18 cellular contexts compared by ENCODE assay signal in the genomic region with DNA sequence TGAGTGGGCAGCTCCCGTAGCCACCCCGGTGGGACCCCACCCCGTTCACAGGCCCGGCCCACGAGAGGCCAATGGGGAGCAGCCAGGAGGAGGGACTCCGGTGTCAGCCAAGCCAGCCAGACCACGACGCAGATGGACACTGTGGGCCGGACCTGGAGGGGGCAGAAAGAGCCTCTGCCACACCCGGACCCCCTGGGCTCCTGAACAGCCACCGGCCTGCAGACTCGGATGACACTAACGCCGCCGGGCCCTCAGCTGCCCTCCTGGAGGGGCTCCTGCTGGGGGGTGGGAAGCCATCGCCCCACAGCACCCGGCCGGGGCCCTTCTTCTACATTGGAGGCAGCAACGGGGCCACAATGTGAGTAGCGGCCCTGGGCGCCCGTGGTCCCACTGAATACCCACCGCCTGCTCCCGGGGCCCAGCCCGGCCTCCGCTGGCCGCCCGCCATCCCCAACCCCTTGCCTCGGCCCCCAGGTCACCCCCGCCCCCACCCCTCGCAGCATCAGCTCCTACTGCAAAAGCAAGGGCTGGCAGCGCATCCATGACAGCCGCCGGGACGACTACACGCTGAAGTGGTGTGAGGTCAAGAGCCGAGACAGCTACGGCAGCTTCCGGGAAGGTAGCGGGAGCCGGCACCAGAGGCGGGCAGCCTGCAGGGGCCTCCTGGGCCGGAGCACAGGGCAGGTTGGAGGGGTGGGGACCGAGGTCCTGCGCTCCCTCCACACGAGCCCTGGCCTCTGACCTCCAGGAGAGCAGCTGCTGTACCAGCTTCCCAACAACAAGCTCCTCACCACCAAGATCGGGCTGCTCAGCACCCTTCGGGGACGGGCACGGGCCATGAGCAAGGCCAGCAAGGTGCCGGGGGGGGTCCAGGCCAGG. TPM values are rescaled to one million over a fixed set of nuclear protein-coding genes. Genes with fewer than 3 reads are reported as not detected.
DNase-seq lines count a peak whose midpoint lies in the region; ATAC-seq and TF ChIP-seq lines count a peak whose summit lies in the region.
"Had no signal": no experiment of that assay in that cellular context is flagged by ENCODE, and none has a peak within 500 bp of the region (broad histone marks: within the 10 kb centered on the region; RNA-seq: fewer than 3 reads in every experiment).

No MANE protein-coding gene starts in this region.

- H3K27ac ChIP-seq in right atrium auricular region (no peak overlapping the region), right cardiac atrium (ENCODE audit: low read length) (no peak overlapping the region)
- H3K27ac ChIP-seq: cardiac muscle cell, sigmoid colon had no signal

- ATAC-seq in Right ventricle myocardium superior (ENCODE audit: poor library complexity) (no peak), right cardiac atrium (no peak), GM18519 (IDR thresholded peaks at IDR 0.05; ENCODE audit: low FRiP score, unreplicated experiment) (no peak), HG03439 (IDR thresholded peaks at IDR 0.05; ENCODE audit: unreplicated experiment) (no peak)
- ATAC-seq: activated T-cell treated with anti-CD3 and anti-CD28 coated beads, Interleukin-2, amount 50 U/mL, for 72 hours had no signal

- intact Hi-C loops in Right ventricle myocardium superior (cut with DNase I) (no loop called here), right cardiac atrium (cut with DNase I) (no loop called here), posterior vena cava (cut with DNase I) (no loop called here)

- H3K9me3 ChIP-seq in right atrium auricular region (no peaks in the 10 kb centered on the region), right cardiac atrium (ENCODE audit: control insufficient read depth, low read length) (no peaks in the 10 kb centered on the region)
- H3K9me3 ChIP-seq: sigmoid colon had no signal

- H3K4me1 ChIP-seq in right atrium auricular region = no peaks in the 10 kb centered on the region
- no peaks in the 10 kb centered on the region for H3K4me1 ChIP-seq in right cardiac atrium (ENCODE audit: control insufficient read depth, insufficient read depth, low read length)
- H3K4me1 ChIP-seq: sigmoid colon had no signal

- 67% methylated on average over 51 of the region's 51 CpGs for WGBS in right cardiac atrium

- peak; percentile 34 for DNase-seq in Right ventricle myocardium superior
- DNase-seq in right atrium auricular region (ENCODE audit: low spot score) = no peak
- peak in 2 of 3 donors; percentile 38 to 56 for DNase-seq in right cardiac atrium
- DNase-seq in posterior vena cava (ENCODE audit: low spot score) = no peak
- DNase-seq: ACHN; activated CD4-positive, alpha-beta T cell treated with anti-CD3 and anti-CD28 coated beads, Interleukin-2, amount 50 U/mL, for 48 hours; activated naive CD8-positive, alpha-beta T cell treated with anti-CD3 and anti-CD28 coated beads, Interleukin-2, amount 50 U/mL, for 24 hours; activated T-cell treated with anti-CD3 and anti-CD28 coated beads, Interleukin-2, amount 50 U/mL, for 72 hours; foreskin fibroblast; mammary epithelial cell; sigmoid colon; stimulated activated CD4-positive, alpha-beta T cell treated with anti-CD3 and anti-CD28 coated beads, Interleukin-2, amount 100 ng/mL, for 48 hours; stimulated activated CD8-positive, alpha-beta memory T cell treated with anti-CD3 and anti-CD28 coated beads, Interleukin-4, amount 100 ng/mL, for 48 hours; T1000 had no signal

- H3K4me3 ChIP-seq in right atrium auricular region (no peak overlapping the region), right cardiac atrium (ENCODE audit: low read length) (no peak overlapping the region)
- H3K4me3 ChIP-seq: cardiac muscle cell, sigmoid colon had no signal

- TF ChIP-seq CTCF in right atrium auricular region (IDR thresholded peaks at IDR 0.05) = no peak

- peaks cover 0 to 7% of the 10 kb centered on the region in 2 donors for H3K27me3 ChIP-seq in right atrium auricular region
- no peaks in the 10 kb centered on the region for H3K27me3 ChIP-seq in right cardiac atrium (ENCODE audit: control insufficient read depth, insufficient read depth)

- no peaks in the 10 kb centered on the region for H3K36me3 ChIP-seq in right atrium auricular region
- H3K36me3 ChIP-seq: cardiac muscle cell, sigmoid colon had no signal

RNA-seq across cellular contexts. Expression of a gene that starts 6.5 kb away (rescaled TPM):
- total RNA-seq in Right ventricle myocardium superior = 0.22 TPM
- total RNA-seq in right atrium auricular region = not detected
- not detected for total RNA-seq in right cardiac atrium
- polyA plus RNA-seq in right cardiac atrium = 0.09 TPM
- total RNA-seq in posterior vena cava = under 1 TPM in 1 of 2 donors, not detected in 1; 0.19 TPM
- total RNA-seq: cardiac muscle cell, mammary epithelial cell, sigmoid colon had no signal
- polyA plus RNA-seq: IgD-negative memory B cell, mammary epithelial cell had no signal

RNA-seq across cellular contexts. Expression of a gene that starts 26.2 kb away (rescaled TPM):
- total RNA-seq in Right ventricle myocardium superior (0.32 TPM), right atrium auricular region (under 1 TPM in 1 of 2 donors, not detected in 1; 0.55 TPM), right cardiac atrium (under 1 TPM in 1 of 4 donors, not detected in 3; 0.38 TPM), posterior vena cava (under 1 TPM; 0.33 to 0.93 TPM)
- polyA plus RNA-seq in right cardiac atrium = 0.14 TPM
- total RNA-seq: cardiac muscle cell had no signal
- polyA plus RNA-seq: mammary epithelial cell had no signal

RNA-seq across cellular contexts. Expression of a gene that starts 33.7 kb away (rescaled TPM):
- 2.1 TPM for total RNA-seq in Right ventricle myocardium superior
- total RNA-seq in right atrium auricular region = under 1 TPM; 0.59 to 0.79 TPM
- total RNA-seq in right cardiac atrium = 1 to 10 TPM; 1.0 to 2.0 (median 1.2) TPM
- 2.3 TPM for polyA plus RNA-seq in right cardiac atrium
- 1 to 10 TPM; 2.0 to 2.8 TPM for total RNA-seq in posterior vena cava
- total RNA-seq: cardiac muscle cell had no signal
- polyA plus RNA-seq: cardiac muscle cell, IgD-negative memory B cell, mammary epithelial cell had no signal

RNA-seq across cellular contexts. Expression of a gene that starts 51.6 kb away (rescaled TPM):
- 110 TPM for total RNA-seq in Right ventricle myocardium superior
- total RNA-seq in right atrium auricular region = 100 to 1,000 TPM; 120 to 128 TPM
- total RNA-seq in right cardiac atrium = 100 to 1,000 TPM; 156 to 215 (median 168) TPM
- 165 TPM for polyA plus RNA-seq in right cardiac atrium
- total RNA-seq in posterior vena cava = 100 to 1,000 TPM; 121 to 151 TPM

RNA-seq across cellular contexts. Expression of a gene that starts 51.8 kb away (rescaled TPM):
- total RNA-seq in Right ventricle myocardium superior (8.6 TPM), right atrium auricular region (10 to 100 TPM; 16.1 to 19.7 TPM), right cardiac atrium (10 to 100 TPM; 10.2 to 13.3 (median 12.0) TPM), posterior vena cava (10 to 100 TPM in 1 of 2 donors, 1 to 10 TPM in 1; 9.9 to 10.3 TPM)
- polyA plus RNA-seq in right cardiac atrium = 9.1 TPM

Comparison
In these comparisons a context has a peak if more than half of its experiments do, and no peak if none do; other contexts are left out.
1. DNase-seq: peak in Right ventricle myocardium superior (single experiment) and right cardiac atrium (2 of 3); none in right atrium auricular region (single experiment) and posterior vena cava (single experiment).